Comparison of ENCODE assay signal across 8 cellular contexts in the genomic region with DNA sequence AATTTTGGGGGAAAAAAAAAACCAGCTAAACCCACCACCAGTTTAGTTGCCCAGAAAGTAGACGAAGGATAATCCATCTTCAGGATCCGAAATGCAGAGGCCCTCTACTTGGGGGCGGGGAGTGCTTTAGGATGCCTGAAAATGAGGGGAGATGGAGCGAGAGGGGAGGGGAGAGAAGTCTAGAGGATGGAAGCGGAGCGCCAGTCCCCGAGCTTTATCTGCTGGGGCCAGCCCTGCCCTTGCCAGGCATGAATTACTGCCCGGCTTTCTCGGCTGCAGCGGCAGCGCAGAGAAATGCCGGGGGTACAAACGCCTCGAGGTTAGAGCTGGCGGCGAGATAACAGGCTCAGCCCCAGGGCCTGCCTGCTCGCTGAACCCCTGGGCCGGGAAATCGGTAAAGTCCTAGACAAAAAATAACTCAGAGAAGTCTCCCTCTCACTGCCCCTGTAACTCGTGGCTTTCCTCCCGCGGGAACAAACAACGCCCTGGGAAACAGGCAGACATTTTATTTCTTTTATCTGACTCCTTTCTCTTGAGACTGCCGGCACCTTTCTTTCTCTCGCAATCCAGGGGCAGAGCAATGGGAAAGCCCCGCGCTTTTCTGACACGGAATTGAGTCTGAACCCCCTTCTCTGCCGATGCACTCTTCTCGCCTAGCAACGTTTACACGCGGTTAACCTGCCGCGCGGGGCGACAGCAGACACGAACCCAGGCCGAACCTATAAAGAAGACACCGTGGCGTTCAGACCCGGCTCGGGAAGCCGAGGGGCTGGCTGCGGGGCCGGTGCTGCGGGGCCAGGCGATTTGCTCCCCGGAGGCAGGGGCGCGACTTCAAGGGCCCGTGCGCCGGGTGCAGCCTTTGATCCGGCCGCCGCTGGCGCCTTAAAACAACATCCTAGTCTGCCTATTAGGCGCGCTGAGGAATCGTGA. TPM values are rescaled to one million over a fixed set of nuclear protein-coding genes. Genes with fewer than 3 reads are reported as not detected.
A peak's percentile ranks its signal among the peaks of the same experiment; 100 is the strongest.
DNase-seq lines count a peak whose midpoint lies in the region; ATAC-seq, FAIRE-seq and TF ChIP-seq lines count a peak whose summit lies in the region.

No MANE protein-coding gene starts in this region.

- TF ChIP-seq CTCF in AG04450 (IDR thresholded peaks at IDR 0.05; ENCODE audit: low read depth, low read length) (no peak), HCT116 (IDR thresholded peaks at IDR 0.05 in 2 of 3, conservative IDR thresholded peaks at IDR 0.05 in 1 of 3; ENCODE audit: borderline replicate concordance in 1 of 3, insufficient read depth in 1 of 3, low read depth in 2 of 3, low read length in 2 of 3) (no peak), K562 (IDR thresholded peaks at IDR 0.05 in 2 of 3, conservative IDR thresholded peaks at IDR 0.05 in 1 of 3; ENCODE audit: insufficient read depth in 2 of 3, low read depth in 1 of 3, low read length in 3 of 3) (no peak), OCI-LY7 (conservative IDR thresholded peaks at IDR 0.05; ENCODE audit: low read length) (no peak)

- 36% methylated on average over 51 of the region's 61 CpGs for WGBS in K562 (ENCODE audit: insufficient coverage, low coverage, missing lambda C conversion rate)

- intact Hi-C loops in HCT116 (cut with micrococcal nuclease) (loop anchor here (5.0 kb wide), 3 partner anchors 94 to 314 kb away; partner anchors contain the start of gene STX18), K562 (cut with micrococcal nuclease) (no loop called here), OCI-LY7 (cut with micrococcal nuclease; ENCODE audit: unreplicated experiment) (no loop called here)

- TF ChIP-seq POLR2A in HCT116 (IDR thresholded peaks at IDR 0.05; ENCODE audit: borderline replicate concordance, extremely low read depth, insufficient read depth, insufficient read length): no peak
- no peak for TF ChIP-seq POLR2A in K562 (conservative IDR thresholded peaks at IDR 0.05)

- ATAC-seq in HCT116: 0 out of 2 replicates have a peak, but pooled peaks have one; percentile 3
- no peak for ATAC-seq in K562
- ATAC-seq in HG03108 (IDR thresholded peaks at IDR 0.05; ENCODE audit: unreplicated experiment): no peak

- no peaks in the 10 kb centered on the region for H4K20me1 ChIP-seq in HCT116 (ENCODE audit: insufficient read depth)
- H4K20me1 ChIP-seq in K562 (replicated peaks; ENCODE audit: control insufficient read depth, insufficient read depth, low read length): peaks cover 14% of the 10 kb centered on the region
- H4K20me1 ChIP-seq in OCI-LY7 (ENCODE audit: insufficient read depth, low read length): no peaks in the 10 kb centered on the region

- in situ Hi-C loops in K562 (cut with MboI): no loop called here

- H3K4me3 ChIP-seq in AG04450 (ENCODE audit: low read depth, low read length): peak overlapping the region; percentile 24
- H3K4me3 ChIP-seq in HCT116 (replicated peaks in 1 of 2; ENCODE audit: low read depth in 1 of 2, low read length in 2 of 2): peak overlapping the region; percentile 41 to 58
- H3K4me3 ChIP-seq in K562: no peak overlapping the region
- peak overlapping the region; percentile 2 to 26 for H3K4me3 ChIP-seq in muscle layer of duodenum (ENCODE audit: low read depth in 1 of 2, low read length in 2 of 2)
- H3K4me3 ChIP-seq in OCI-LY7 (ENCODE audit: low read depth, low read length, poor library complexity, severe bottlenecking): no peak overlapping the region

- RAD21 ChIA-PET in HCT116 (lab: Charles Lee; ENCODE audit: low non-redundant PET in 1 of 2, low total read pairs in 2 of 2, uncharacterized antibody in 2 of 2, unreplicated experiment in 2 of 2): no interaction called here

- H3K79me2 ChIP-seq in HCT116 (ENCODE audit: insufficient read depth, low read length) (peaks cover 17% of the 10 kb centered on the region), K562 (ENCODE audit: control insufficient read depth, insufficient read depth, low read length) (no peaks in the 10 kb centered on the region), OCI-LY7 (ENCODE audit: insufficient read depth, low read depth, low read length) (no peaks in the 10 kb centered on the region)

- H3K36me3 ChIP-seq in HCT116 (ENCODE audit: control insufficient read depth in 1 of 2, insufficient read depth in 2 of 2, low read length in 2 of 2) (no peaks in the 10 kb centered on the region), K562 (ENCODE audit: control insufficient read depth, insufficient read depth, low read length) (no peaks in the 10 kb centered on the region), muscle layer of duodenum (ENCODE audit: control insufficient read depth in 1 of 2, insufficient read depth in 2 of 2, low read length in 2 of 2) (no peaks in the 10 kb centered on the region), OCI-LY7 (ENCODE audit: insufficient read depth, low read length) (no peaks in the 10 kb centered on the region)

- POLR2A ChIA-PET in AG04450 (lab: Yijun Ruan, JAX): no interaction called here
- POLR2A ChIA-PET in HCT116 (lab: Charles Lee): no interaction called here
- POLR2A ChIA-PET in K562 (lab: Yijun Ruan, JAX): no interaction called here
- POLR2A ChIA-PET in OCI-LY7 (lab: Charles Lee): no interaction called here

- CTCF ChIA-PET in AG04450 (lab: Charles Lee): no interaction called here
- CTCF ChIA-PET in HCT116 (lab: Charles Lee): no interaction called here
- CTCF ChIA-PET in K562 (lab: Yijun Ruan, JAX; ENCODE audit: low intra/inter-chr PET ratio): no interaction called here
- CTCF ChIA-PET in OCI-LY7 (lab: Charles Lee; ENCODE audit: unreplicated experiment): no interaction called here

- H2AFZ ChIP-seq in HCT116 (ENCODE audit: low read depth, low read length, poor library complexity, severe bottlenecking): peak overlapping the region; percentile 71
- no peak overlapping the region for H2AFZ ChIP-seq in K562 (ENCODE audit: low read depth, low read length)
- no peak overlapping the region for H2AFZ ChIP-seq in OCI-LY7 (ENCODE audit: low read length)

- peaks cover 19 to 38% of the 10 kb centered on the region in 2 experiments for H3K4me1 ChIP-seq in HCT116 (ENCODE audit: control insufficient read depth in 1 of 2, insufficient read depth in 2 of 2, low read length in 2 of 2)
- H3K4me1 ChIP-seq in K562 (replicated peaks in 1 of 2; ENCODE audit: control insufficient read depth in 2 of 2, insufficient read depth in 2 of 2, low read length in 2 of 2): peaks cover 7 to 45% of the 10 kb centered on the region in 2 experiments; a peak in 3 of 5 replicates
- peaks cover 0 to 67% of the 10 kb centered on the region in 2 donors for H3K4me1 ChIP-seq in muscle layer of duodenum (ENCODE audit: control insufficient read depth in 1 of 2, insufficient read depth in 2 of 2, low read length in 2 of 2)
- no peaks in the 10 kb centered on the region for H3K4me1 ChIP-seq in OCI-LY7 (ENCODE audit: insufficient read depth, low read length, poor library complexity, severe bottlenecking)

- no peak for TF ChIP-seq EP300 in K562 (IDR thresholded peaks at IDR 0.05; ENCODE audit: low read length)

- H3K9me3 ChIP-seq in AG04450 (ENCODE audit: control insufficient read depth, insufficient read depth, low read length) (peaks cover 18% of the 10 kb centered on the region), HCT116 (ENCODE audit: control insufficient read depth in 1 of 2, insufficient read depth in 1 of 2, low read depth in 1 of 2, low read length in 2 of 2) (no peaks in the 10 kb centered on the region), K562 (replicated peaks; ENCODE audit: control insufficient read depth, insufficient read depth, low read depth, low read length) (no peaks in the 10 kb centered on the region), muscle layer of duodenum (ENCODE audit: control insufficient read depth in 1 of 2, low read length in 2 of 2) (no peaks in the 10 kb centered on the region), OCI-LY7 (ENCODE audit: low read length) (no peaks in the 10 kb centered on the region)

- H3K27me3 ChIP-seq in AG04450 (ENCODE audit: control insufficient read depth, insufficient read depth, low read length) (peaks cover 60% of the 10 kb centered on the region), HCT116 (ENCODE audit: insufficient read depth, low read length) (no peaks in the 10 kb centered on the region), K562 (ENCODE audit: control insufficient read depth in 2 of 2, insufficient read depth in 2 of 2, low read length in 2 of 2) (peaks cover 40 to 61% of the 10 kb centered on the region in 2 experiments), muscle layer of duodenum (ENCODE audit: low read depth, low read length) (peaks cover 72% of the 10 kb centered on the region)

- DNase-seq in AG04450 (ENCODE audit: low read depth, low spot score): no peak
- DNase-seq in HCT116 (ENCODE audit: low read depth, low spot score): no peak
- DNase-seq in K562 (ENCODE audit: extremely low read depth in 1 of 4, low spot score in 3 of 4): peak in 1 of 4 experiments; percentile 32
- DNase-seq in GDM1 (lab: John Stamatoyannopoulos, UW): no peak
- no peak for DNase-seq in OCI-LY7 (ENCODE audit: low spot score)
- no peak for DNase-seq in cerebellar nuclear complex (lab: John Stamatoyannopoulos, UW)

- no peak for FAIRE-seq in K562 (lab: Jason Lieb, UNC)

- H3K27ac ChIP-seq in AG04450 (ENCODE audit: low read depth, low read length): no peak overlapping the region
- H3K27ac ChIP-seq in HCT116 (ENCODE audit: low read depth, low read length): peak overlapping the region; percentile 55
- H3K27ac ChIP-seq in K562 (ENCODE audit: extremely low read depth, low read depth, low read length): no peak overlapping the region
- H3K27ac ChIP-seq in muscle layer of duodenum (ENCODE audit: low read length): no peak overlapping the region
- H3K27ac ChIP-seq in OCI-LY7 (ENCODE audit: low read depth, low read length, poor library complexity, severe bottlenecking): no peak overlapping the region

- no peak for TF ChIP-seq RAD21 in HCT116 (IDR thresholded peaks at IDR 0.05; ENCODE audit: low read depth)
- TF ChIP-seq RAD21 in K562 (CRISPR knock-in tag; conservative IDR thresholded peaks at IDR 0.05 in 1 of 2, IDR thresholded peaks at IDR 0.05 in 1 of 2): no peak

- H3K9me2 ChIP-seq in HCT116 (ENCODE audit: insufficient read depth) (no peaks in the 10 kb centered on the region), OCI-LY7 (ENCODE audit: insufficient read depth, low read length) (no peaks in the 10 kb centered on the region)

- BruUV-seq in HCT116 (replicated peaks; lab: Mats Ljungman, UMichigan) (no TSS peak), K562 (replicated peaks; lab: Mats Ljungman, UMichigan) (no TSS peak), OCI-LY7 (replicated peaks; lab: Mats Ljungman, UMichigan) (no TSS peak)

- H3K9ac ChIP-seq in HCT116 (ENCODE audit: low read length): peak overlapping the region; percentile 60
- no peak overlapping the region; a peak in 1 of 4 replicates for H3K9ac ChIP-seq in K562 (ENCODE audit: insufficient read depth in 1 of 2, low read depth in 2 of 2, low read length in 2 of 2)

- no peaks in the 10 kb centered on the region for H3K9me1 ChIP-seq in K562 (ENCODE audit: control insufficient read depth, insufficient read depth, low read length)

- H3K4me2 ChIP-seq in HCT116 (ENCODE audit: low read length): peak overlapping the region; percentile 91
- H3K4me2 ChIP-seq in K562 (ENCODE audit: insufficient read depth, low read length): no peak overlapping the region
- no peak overlapping the region for H3K4me2 ChIP-seq in OCI-LY7 (ENCODE audit: low read length)

RNA-seq across cellular contexts. Expression of gene MSX1, which starts 3.1 kb away (rescaled TPM):
- polyA plus RNA-seq in AG04450 (2011; rRNA removed) (1.7 TPM in 2 replicates), K562 (2011; rRNA removed) (2.7 and 4.0 TPM in 2 replicates), K562 (2014; fragmentation: Illumina TruSeq; extraction: Trizol) (1.3 and 1.9 TPM in 2 replicates), K562 (2014; fragmentation: Nextera tagmentation; extraction: Ambion mirVana) (1 to 10 TPM; 1.4 to 1.8 TPM), K562 (2014; rRNA removed) (6.0 and 8.3 TPM in 2 replicates)
- polyA minus RNA-seq in AG04450 (2011; rRNA and poly(A)+ RNA removed): 0.17 and 0.37 TPM in 2 replicates
- total RNA-seq in HCT116 (2021; ENCODE audit: unreplicated experiment) (59.9 TPM), K562 (2014; rRNA removed) (4.9 and 6.5 TPM in 2 replicates), K562 (2014; rRNA removed; fragmentation: Illumina TruSeq; extraction: Trizol) (1.3 and 1.6 TPM in 2 replicates), K562 (2015; rRNA removed; fragmentation: Illumina TruSeq; extraction: Trizol) (1.6 and 2.3 TPM in 2 replicates), K562 (2021) (6.1 and 6.3 TPM in 2 replicates), OCI-LY7 (2022) (2.0 and 2.1 TPM in 2 replicates)
- polyA plus RNA-seq in HCT116 (2012): 36.3 and 38.1 TPM in 2 replicates
- 0.56 and 1.8 TPM in 2 replicates for total RNA-seq in K562 (2011; cell fraction: chromatin; rRNA removed; ENCODE audit: low replicate concordance)
- 1.8 and 2.5 TPM in 2 replicates for total RNA-seq in K562 (2011; cell fraction: nucleolus; rRNA removed)
- 1.0 and 1.3 TPM in 2 replicates for total RNA-seq in K562 (2011; cell fraction: nucleoplasm; rRNA removed)
- polyA plus RNA-seq in K562 (2011; cell fraction: cytosol; rRNA removed): 2.9 and 12.3 TPM in 2 replicates
- 4.8 and 6.3 TPM in 2 replicates for polyA plus RNA-seq in K562 (2011; cell fraction: nucleus; rRNA removed)
- 2.0 and 7.0 TPM in 2 replicates for polyA plus RNA-seq in K562 (2012)
- polyA minus RNA-seq in K562 (2011; rRNA and poly(A)+ RNA removed): 0.21 and 0.30 TPM in 2 replicates
- polyA minus RNA-seq in K562 (2011; cell fraction: cytosol; rRNA and poly(A)+ RNA removed): 0.73 and 2.4 TPM in 2 replicates
- polyA minus RNA-seq in K562 (2011; cell fraction: nucleus; rRNA and poly(A)+ RNA removed): 1.8 and 2.2 TPM in 2 replicates
- 0.16 TPM in 1 of 2 replicates, not detected in the other for total RNA-seq in OCI-LY7 (2014; rRNA removed; shearing (Covaris generic))

Comparison
In these comparisons a context has a peak if more than half of its experiments do, and no peak if none do; other contexts are left out.
1. H3K4me3 ChIP-seq: peak in AG04450 (single experiment), HCT116 (2 of 2) and muscle layer of duodenum (2 of 2); none in K562 (single experiment) and OCI-LY7 (single experiment).